13 cellular contexts compared by ENCODE assay signal in genomic region chr1:210372931-210373627, GRCh38. TPM values are rescaled to one million over a fixed set of nuclear protein-coding genes. Genes with fewer than 3 reads are reported as not detected.
DNase-seq lines count a peak whose midpoint lies in the region; ATAC-seq, FAIRE-seq and TF ChIP-seq lines count a peak whose summit lies in the region.
"Had no signal": no experiment of that assay in that cellular context is flagged by ENCODE, and none has a peak within 500 bp of the region (broad histone marks: within the 10 kb centered on the region; RNA-seq: fewer than 3 reads in every experiment).

No MANE protein-coding gene starts in this region.

- intact Hi-C loops in HCT116 (cut with micrococcal nuclease): no loop called here
- intact Hi-C loops in spleen (cut with DNase I; ENCODE audit: low total_unique reads): no loop called here

- WGBS in spleen, 5 donors: 81 to 87% (median 86%) methylated on average over 6 of the region's 6 CpGs

- no peak overlapping the region for H2AFZ ChIP-seq in HCT116 (ENCODE audit: low read depth, low read length, poor library complexity, severe bottlenecking)

- H3K9me2 ChIP-seq in HCT116 (ENCODE audit: insufficient read depth): no peaks in the 10 kb centered on the region

- H3K4me1 Mint-ChIP-seq in WTC11: peaks cover 59% of the 10 kb centered on the region

- H3K9me3 Mint-ChIP-seq in WTC11: no peaks in the 10 kb centered on the region
- H3K9me3 Mint-ChIP-seq: T-helper 1 cell treated with Interleukin-12 subunit alpha and Interleukin-12 subunit beta and Interleukin-4 antibody, amounts not matched to agents 30 μg/mL and 1 μg/mL, for 36 hours had no signal

- H3K4me1 ChIP-seq in HCT116 (ENCODE audit: control insufficient read depth in 1 of 2, insufficient read depth in 2 of 2, low read length in 2 of 2): peaks cover 0 to 33% of the 10 kb centered on the region in 2 experiments; a peak in 3 of 4 replicates
- H3K4me1 ChIP-seq in spleen: peaks cover 0 to 2% (median 0%) of the 10 kb centered on the region in 6 donors
- H3K4me1 ChIP-seq: upper lobe of left lung had no signal

- H3K9ac ChIP-seq in HCT116 (ENCODE audit: low read length): no peak overlapping the region

- H3K27me3 ChIP-seq in HCT116 (ENCODE audit: insufficient read depth, low read length) (no peaks in the 10 kb centered on the region), spleen (replicated peaks in 1 of 7) (no peaks in the 10 kb centered on the region)
- H3K27me3 ChIP-seq: upper lobe of left lung had no signal

- H3K27ac ChIP-seq in HCT116 (ENCODE audit: low read depth, low read length) (peak overlapping the region; percentile 23; the same call in 1 of the 2 replicates), spleen (no peak overlapping the region)

- no peaks in the 10 kb centered on the region for H3K79me2 ChIP-seq in HCT116 (ENCODE audit: insufficient read depth, low read length)

- no peak for TF ChIP-seq RAD21 in HCT116 (IDR thresholded peaks at IDR 0.05; ENCODE audit: low read depth)

- TF ChIP-seq CTCF in HCT116 (IDR thresholded peaks at IDR 0.05 in 2 of 3, conservative IDR thresholded peaks at IDR 0.05 in 1 of 3; ENCODE audit: borderline replicate concordance in 1 of 3, insufficient read depth in 1 of 3, low read depth in 2 of 3, low read length in 2 of 3) (no peak), WTC11 (IDR thresholded peaks at IDR 0.05) (no peak), spleen (IDR thresholded peaks at IDR 0.05 in 8 of 11, conservative IDR thresholded peaks at IDR 0.05 in 3 of 11) (no peak)

- no peak for FAIRE-seq in urothelium cell line (lab: Jason Lieb, UNC)
- FAIRE-seq: colon had no signal

- no peaks in the 10 kb centered on the region for H3K9me3 ChIP-seq in HCT116 (ENCODE audit: control insufficient read depth in 1 of 2, insufficient read depth in 1 of 2, low read depth in 1 of 2, low read length in 2 of 2)
- H3K9me3 ChIP-seq in spleen: no peaks in the 10 kb centered on the region
- H3K9me3 ChIP-seq: upper lobe of left lung had no signal

- H3K36me3 Mint-ChIP-seq in WTC11: no peaks in the 10 kb centered on the region

- BruUV-seq in HCT116 (replicated peaks; lab: Mats Ljungman, UMichigan): no TSS peak

- H3K4me3 ChIP-seq in HCT116 (replicated peaks in 1 of 2; ENCODE audit: low read depth in 1 of 2, low read length in 2 of 2): no peak overlapping the region
- H3K4me3 ChIP-seq in spleen: no peak overlapping the region
- H3K4me3 ChIP-seq: upper lobe of left lung had no signal

- H4K20me1 ChIP-seq in HCT116 (ENCODE audit: insufficient read depth): peaks cover 4% of the 10 kb centered on the region; the same call in 1 of the 2 replicates

- peaks cover 54% of the 10 kb centered on the region for H3K27me3 Mint-ChIP-seq in WTC11 (ENCODE audit: low read depth)

- H3K36me3 ChIP-seq in HCT116 (ENCODE audit: control insufficient read depth in 1 of 2, insufficient read depth in 2 of 2, low read length in 2 of 2) (no peaks in the 10 kb centered on the region), spleen (no peaks in the 10 kb centered on the region)
- H3K36me3 ChIP-seq: upper lobe of left lung had no signal

- POLR2A ChIA-PET in HCT116 (lab: Charles Lee) (interaction anchor here (0.6 to 2.5 kb wide), 20 partner anchors 10 to 948 kb away, joined by 3 to 35 read pairs (median 4); no protein-coding TSS in a partner anchor), WTC11 (lab: Charles Lee) (interaction anchor here (1.1 to 1.5 kb wide), 2 partner anchors 12 to 140 kb away, joined by 3 to 5 read pairs; partner anchors contain the start of gene SERTAD4)

- DNase-seq in CD1c-positive myeloid dendritic cell (ENCODE audit: extremely low spot score): peak; percentile 2
- no peak for DNase-seq in HCT116 (ENCODE audit: low read depth, low spot score)
- DNase-seq in WTC11 (ENCODE audit: low spot score): no peak
- peak; percentile 62 for DNase-seq in islet precursor cell
- DNase-seq in spleen: no peak
- DNase-seq in NCI-H1417 (lab: John Stamatoyannopoulos, UW): no peak
- no peak for DNase-seq in urothelium cell line (ENCODE audit: low spot score)
- DNase-seq: left ventricle myocardium superior, NCI-H1436, upper lobe of left lung had no signal

- peak overlapping the region; percentile 26; the same call in 1 of the 2 replicates for H3K4me2 ChIP-seq in HCT116 (ENCODE audit: low read length)

- peak overlapping the region; percentile 52 for H3K4me3 Mint-ChIP-seq in WTC11
- H3K4me3 Mint-ChIP-seq: T-helper 1 cell treated with Interleukin-12 subunit alpha and Interleukin-12 subunit beta and Interleukin-4 antibody, amounts not matched to agents 30 μg/mL and 1 μg/mL, for 36 hours had no signal

- H3K27ac Mint-ChIP-seq in WTC11: peak overlapping the region; percentile 98

- RAD21 ChIA-PET in HCT116 (lab: Charles Lee; ENCODE audit: low non-redundant PET in 1 of 2, low total read pairs in 2 of 2, uncharacterized antibody in 2 of 2, unreplicated experiment in 2 of 2): interaction anchor here in 1 of 2 experiments (0.8 kb wide), 1 partner anchor 140 kb away, joined by 3 read pairs; the partner anchor contains the start of gene SERTAD4

- ATAC-seq in HCT116: no peak; the same call in 1 of the 2 replicates
- no peak for ATAC-seq in WTC11
- no peak for ATAC-seq in HG03469 (IDR thresholded peaks at IDR 0.05; ENCODE audit: unreplicated experiment)

- TF ChIP-seq POLR2A in HCT116 (IDR thresholded peaks at IDR 0.05; ENCODE audit: borderline replicate concordance, extremely low read depth, insufficient read depth, insufficient read length) (no peak), spleen (IDR thresholded peaks at IDR 0.05) (no peak)

- CTCF ChIA-PET in HCT116 (lab: Charles Lee): interaction anchor here (0.9 to 2.3 kb wide), 7 partner anchors 9 to 62 kb away, joined by 3 to 13 read pairs (median 3); no protein-coding TSS in a partner anchor
- CTCF ChIA-PET in WTC11 (lab: Charles Lee): interaction anchor here (1.1 to 4.1 kb wide), 10 partner anchors 10 to 884 kb away, joined by 3 to 32 read pairs (median 6); partner anchors contain the start of gene KCNH1

TF ChIP-seq in HCT116, 20 proteins besides CTCF, POLR2A, EP300 and RAD21 (continues in another document):
- TF ChIP-seq CEBPB (IDR thresholded peaks at IDR 0.05; ENCODE audit: low read depth): no peak
- TF ChIP-seq SP1 (IDR thresholded peaks at IDR 0.05; ENCODE audit: low read depth): no peak
- no peak for TF ChIP-seq SRF (IDR thresholded peaks at IDR 0.05; ENCODE audit: low read depth)
- TF ChIP-seq EZH2 (IDR thresholded peaks at IDR 0.05): no peak
- no peak for TF ChIP-seq FOSL1 (IDR thresholded peaks at IDR 0.05; ENCODE audit: low read depth)
- TF ChIP-seq SIN3A (IDR thresholded peaks at IDR 0.05; ENCODE audit: low read depth): no peak
- no peak for TF ChIP-seq EGR1 (IDR thresholded peaks at IDR 0.05; ENCODE audit: low read depth)
- TF ChIP-seq JUND (IDR thresholded peaks at IDR 0.05): no peak
- no peak for TF ChIP-seq ATF3 (IDR thresholded peaks at IDR 0.05)
- TF ChIP-seq MAX (IDR thresholded peaks at IDR 0.05): no peak
- no peak for TF ChIP-seq CBX3 (IDR thresholded peaks at IDR 0.05; ENCODE audit: low read depth)
- no peak for TF ChIP-seq POLR2AphosphoS5 (IDR thresholded peaks at IDR 0.05; ENCODE audit: low read depth, low read length)

TF ChIP-seq in WTC11, 78 proteins besides CTCF, POLR2A, EP300 and RAD21 (continues in another document):
- TF ChIP-seq ESRRA (CRISPR knock-in tag; IDR thresholded peaks at IDR 0.05; ENCODE audit: borderline replicate concordance) (no peak), FOXP4 (CRISPR knock-in tag; IDR thresholded peaks at IDR 0.05) (no peak), MYBL2 (CRISPR knock-in tag; IDR thresholded peaks at IDR 0.05) (no peak), SOX15 (CRISPR knock-in tag; IDR thresholded peaks at IDR 0.05) (no peak), PREB (CRISPR knock-in tag; IDR thresholded peaks at IDR 0.05; ENCODE audit: borderline replicate concordance) (no peak), RORB (CRISPR knock-in tag; IDR thresholded peaks at IDR 0.05) (no peak), ELF4 (CRISPR knock-in tag; IDR thresholded peaks at IDR 0.05; ENCODE audit: low read depth) (no peak), ZNF263 (CRISPR knock-in tag; IDR thresholded peaks at IDR 0.05; ENCODE audit: low read depth) (no peak), TCF7 (CRISPR knock-in tag; IDR thresholded peaks at IDR 0.05; ENCODE audit: low read depth) (no peak), ZNF396 (CRISPR knock-in tag; IDR thresholded peaks at IDR 0.05; ENCODE audit: borderline replicate concordance) (no peak)

RNA-seq across cellular contexts. Expression of gene HHAT, which starts 44.4 kb away (rescaled TPM):
- 2.7 TPM for total RNA-seq in HCT116 (2021; ENCODE audit: unreplicated experiment)
- polyA plus RNA-seq in HCT116 (2012): 1.8 and 2.4 TPM in 2 replicates
- 0.39 to 0.69 TPM (median 0.66 TPM) in 3 replicates for total RNA-seq in WTC11 (2021)
- total RNA-seq in spleen: 1 to 10 TPM; 3.2 to 8.8 (median 5.4) TPM
- polyA plus RNA-seq in spleen: 1 to 10 TPM; 1.3 to 1.8 (median 1.7) TPM

Comparison
In these comparisons a context has a peak if more than half of its experiments do, and no peak if none do; other contexts are left out.
1. DNase-seq: peak in CD1c-positive myeloid dendritic cell (single experiment) and islet precursor cell (single experiment); none in HCT116 (single experiment), WTC11 (single experiment), spleen (single experiment), NCI-H1417 (0 of 3) and urothelium cell line (single experiment).